ENCODE assay signal across 8 cellular contexts in the genomic region with DNA sequence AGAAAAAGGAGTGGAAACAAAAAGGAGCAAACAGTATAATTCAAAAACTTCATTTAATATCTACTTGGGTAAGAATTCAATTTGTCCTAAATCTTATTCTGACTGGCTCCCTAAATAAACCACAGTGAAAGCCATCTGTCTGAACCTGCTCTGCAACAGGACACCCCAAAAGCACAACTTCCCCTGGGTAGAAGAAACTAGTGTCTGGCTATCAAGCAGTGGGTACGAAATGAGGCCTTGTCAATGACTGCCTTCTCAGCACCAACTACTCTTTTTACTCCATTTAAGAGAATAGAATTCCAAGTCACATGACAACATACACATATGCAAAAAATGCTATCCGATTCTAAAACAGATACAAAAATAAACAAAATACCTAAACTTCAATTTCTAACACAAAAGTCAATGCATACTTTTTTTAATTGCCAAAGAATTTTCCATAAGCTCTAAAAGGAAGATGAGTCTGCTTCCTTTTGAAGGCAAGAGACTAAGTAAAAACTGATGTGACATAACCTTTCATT.
A peak's percentile ranks its signal among the peaks of the same experiment; 100 is the strongest.
DNase-seq lines count a peak whose midpoint lies in the region; ATAC-seq and TF ChIP-seq lines count a peak whose summit lies in the region.

No MANE protein-coding gene starts in this region.

- H3K4me1 ChIP-seq in Caco-2 (peaks cover 21% of the 10 kb centered on the region), fibroblast of lung (ENCODE audit: control insufficient read depth, extremely low read depth, insufficient read depth, low read length) (no peaks in the 10 kb centered on the region), gastrocnemius medialis (peaks cover 46 to 49% of the 10 kb centered on the region in 2 donors)

- H2AFZ ChIP-seq in fibroblast of lung (ENCODE audit: low read length): no peak overlapping the region

- TF ChIP-seq CTCF in Caco-2 (IDR thresholded peaks at IDR 0.05; ENCODE audit: insufficient read depth in 1 of 2, low read depth in 1 of 2, low read length in 1 of 2, severe bottlenecking in 1 of 2, unreplicated experiment in 1 of 2) (no peak), fibroblast of lung (conservative IDR thresholded peaks at IDR 0.05 in 1 of 2, IDR thresholded peaks at IDR 0.05 in 1 of 2; ENCODE audit: low read depth in 1 of 2, low read length in 2 of 2) (no peak), gastrocnemius medialis (IDR thresholded peaks at IDR 0.05 in 4 of 5, conservative IDR thresholded peaks at IDR 0.05 in 1 of 5) (no peak)

- DNase-seq in Caco-2: no peak
- peak; percentile 45 for DNase-seq in OCI-M1 (lab: John Stamatoyannopoulos, UW)
- no peak for DNase-seq in fibroblast of lung (ENCODE audit: low read depth in 2 of 2)
- DNase-seq in gastrocnemius medialis: no peak
- DNase-seq in COR-L47 (lab: John Stamatoyannopoulos, UW): no peak
- no peak for DNase-seq in stimulated activated CD4-positive, alpha-beta T cell treated with anti-CD3 and anti-CD28 coated beads, Interleukin-12 subunit alpha, Interleukin-12 subunit beta, amount 100 ng/mL, for 4 hours
- DNase-seq in SKM-1 treated with dmso at 0.1 percent for 144 hours (lab: John Stamatoyannopoulos, UW; ENCODE audit: unreplicated experiment): no peak
- DNase-seq in NCI-H2171 treated with DMSO at 0.1 percent for 48 hours (lab: John Stamatoyannopoulos, UW): no peak

- no peaks in the 10 kb centered on the region for H3K27me3 ChIP-seq in Caco-2 (replicated peaks; ENCODE audit: control insufficient read depth, insufficient read depth, low read length)
- no peaks in the 10 kb centered on the region for H3K27me3 ChIP-seq in fibroblast of lung (ENCODE audit: control insufficient read depth, insufficient read depth, low read length)
- no peaks in the 10 kb centered on the region for H3K27me3 ChIP-seq in gastrocnemius medialis

- POLR2A ChIA-PET in Caco-2 (lab: Charles Lee): no interaction called here

- no peak overlapping the region for H3K4me3 Mint-ChIP-seq in Caco-2 (ENCODE audit: unreplicated experiment)

- no peak overlapping the region for H3K9ac ChIP-seq in fibroblast of lung (ENCODE audit: insufficient read depth, low read length)

- no peaks in the 10 kb centered on the region; the same call in 1 of the 2 replicates for H3K36me3 ChIP-seq in Caco-2 (ENCODE audit: control insufficient read depth, insufficient read depth, low read length)
- no peaks in the 10 kb centered on the region for H3K36me3 ChIP-seq in fibroblast of lung (ENCODE audit: control insufficient read depth, insufficient read depth, low read length)
- H3K36me3 ChIP-seq in gastrocnemius medialis: peaks cover 0 to 5% of the 10 kb centered on the region in 2 donors

- peaks cover 43% of the 10 kb centered on the region for H3K36me3 Mint-ChIP-seq in Caco-2 (ENCODE audit: insufficient read depth, unreplicated experiment)

- peaks cover 19% of the 10 kb centered on the region for H3K4me1 Mint-ChIP-seq in Caco-2 (ENCODE audit: low read depth, unreplicated experiment)

- intact Hi-C loops in Caco-2 (cut with micrococcal nuclease; ENCODE audit: unreplicated experiment): loop anchor here (2.0 to 5.0 kb wide), 2 partner anchors 26 to 102 kb away; no protein-coding TSS in a partner anchor
- intact Hi-C loops in gastrocnemius medialis (cut with DNase I; ENCODE audit: low total_unique reads): no loop called here

- CTCF ChIA-PET in Caco-2 (lab: Charles Lee): interaction anchor here (1.7 kb wide), 1 partner anchor 27 kb away, joined by 6 read pairs; no protein-coding TSS in a partner anchor

- H3K9me3 Mint-ChIP-seq in Caco-2 (ENCODE audit: unreplicated experiment): no peaks in the 10 kb centered on the region

- peak overlapping the region; percentile 32 for H3K4me3 ChIP-seq in Caco-2 (ENCODE audit: low read depth, low read length)
- H3K4me3 ChIP-seq in fibroblast of lung (replicated peaks in 1 of 4; ENCODE audit: control extremely low read depth in 1 of 4, insufficient read depth in 1 of 4, low read depth in 3 of 4, low read length in 4 of 4): peak overlapping the region; percentile 44 to 80 (median 61)
- H3K4me3 ChIP-seq in gastrocnemius medialis: peak overlapping the region; percentile 62 to 70 (median 66)

- H3K79me2 ChIP-seq in fibroblast of lung (ENCODE audit: control insufficient read depth, insufficient read depth, low read length): peaks cover 4% of the 10 kb centered on the region

- TF ChIP-seq POLR2A in gastrocnemius medialis (IDR thresholded peaks at IDR 0.05): no peak

- H3K27ac ChIP-seq in fibroblast of lung (ENCODE audit: insufficient read depth, low read length): peak overlapping the region; percentile 75
- peak overlapping the region; percentile 88 to 93 (median 92) for H3K27ac ChIP-seq in gastrocnemius medialis

- peak overlapping the region; percentile 75 for H3K4me2 ChIP-seq in fibroblast of lung (ENCODE audit: extremely low read depth, insufficient read depth, low read length)

- no peak overlapping the region for H3K27ac Mint-ChIP-seq in Caco-2 (ENCODE audit: unreplicated experiment)

- H3K9me3 ChIP-seq in Caco-2: no peaks in the 10 kb centered on the region
- no peaks in the 10 kb centered on the region for H3K9me3 ChIP-seq in fibroblast of lung (ENCODE audit: control insufficient read depth, insufficient read depth, low read depth, low read length)
- no peaks in the 10 kb centered on the region for H3K9me3 ChIP-seq in gastrocnemius medialis

- no peaks in the 10 kb centered on the region for H4K20me1 ChIP-seq in fibroblast of lung (ENCODE audit: control insufficient read depth, extremely low read depth, insufficient read depth, low read length)

- ATAC-seq in gastrocnemius medialis: no peak

- no TSS peak for BruUV-seq in Caco-2 (replicated peaks; lab: Mats Ljungman, UMichigan)

- H3K27me3 Mint-ChIP-seq in Caco-2 (ENCODE audit: insufficient read depth, unreplicated experiment): no peaks in the 10 kb centered on the region

- in situ Hi-C loops in gastrocnemius medialis (cut with MboI; ENCODE audit: low sequenced_read_pairs in 4 of 4): no loop called here
